Comparison of ENCODE assay signal across 8 cellular contexts in the genomic region with DNA sequence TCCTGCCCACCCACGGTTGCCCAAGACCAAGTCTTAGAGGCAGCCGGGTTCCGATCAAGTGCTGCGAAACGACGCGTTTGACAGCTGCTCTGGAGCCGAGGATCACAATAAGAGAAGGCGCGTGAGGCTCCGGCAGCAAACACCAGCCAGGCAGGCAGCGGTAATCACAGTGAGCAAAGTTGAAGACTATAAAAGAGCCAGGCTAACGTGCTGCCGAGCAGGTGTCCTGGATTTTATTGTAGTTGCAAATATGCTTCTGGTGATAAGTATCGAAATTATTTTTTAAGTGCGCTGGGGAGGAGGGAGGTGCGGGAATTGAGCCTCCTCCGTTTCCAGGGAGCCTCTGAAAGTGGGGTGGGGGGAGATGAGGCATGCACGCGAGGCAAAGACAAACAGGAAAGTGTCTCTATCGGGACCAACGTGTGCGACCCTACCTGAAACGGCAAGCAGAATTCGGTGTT. TPM values are rescaled to one million over a fixed set of nuclear protein-coding genes. Genes with fewer than 3 reads are reported as not detected.
DNase-seq lines count a peak whose midpoint lies in the region; ATAC-seq and TF ChIP-seq lines count a peak whose summit lies in the region.

No MANE protein-coding gene starts in this region.

- no peak overlapping the region for H3K27ac Mint-ChIP-seq in activated naive CD4-positive, alpha-beta T cell treated with anti-CD3 and anti-CD28 coated beads for 36 hours
- no peak overlapping the region for H3K27ac Mint-ChIP-seq in chondrocyte (ENCODE audit: unreplicated experiment)
- H3K27ac Mint-ChIP-seq in mesothelial cell of epicardium, result peak overlapping the region; percentile 8

- H3K4me3 Mint-ChIP-seq in activated naive CD4-positive, alpha-beta T cell treated with anti-CD3 and anti-CD28 coated beads for 36 hours, result peak overlapping the region; percentile 36
- H3K4me3 Mint-ChIP-seq in chondrocyte (ENCODE audit: unreplicated experiment) (peak overlapping the region; percentile 74), mesothelial cell of epicardium (peak overlapping the region; percentile 81)

- ATAC-seq in GM19035 (IDR thresholded peaks at IDR 0.05; ENCODE audit: unreplicated experiment) (no peak), HG03175 (IDR thresholded peaks at IDR 0.05; ENCODE audit: unreplicated experiment) (no peak)

- H3K4me3 ChIP-seq in urinary bladder (ENCODE audit: low read depth, low read length), result peak overlapping the region; percentile 36

- H3K4me1 Mint-ChIP-seq in activated naive CD4-positive, alpha-beta T cell treated with anti-CD3 and anti-CD28 coated beads for 36 hours (ENCODE audit: low read depth), result peaks cover 18% of the 10 kb centered on the region
- peaks cover 15% of the 10 kb centered on the region for H3K4me1 Mint-ChIP-seq in chondrocyte (ENCODE audit: low read depth)
- H3K4me1 Mint-ChIP-seq in mesothelial cell of epicardium, result peaks cover 21% of the 10 kb centered on the region

- intact Hi-C loops in activated naive CD4-positive, alpha-beta T cell treated with anti-CD3 and anti-CD28 coated beads for 36 hours (cut with micrococcal nuclease), result no loop called here

- CTCF ChIA-PET in activated naive CD4-positive, alpha-beta T cell treated with anti-CD3 and anti-CD28 coated beads for 36 hours (lab: Charles Lee), result interaction anchor here (0.6 kb wide), 1 partner anchor 258 kb away, joined by 4 read pairs; no protein-coding TSS in a partner anchor

- WGBS in urinary bladder, result under 1% methylated on average over 25 of the region's 25 CpGs

- H3K9me3 Mint-ChIP-seq in activated naive CD4-positive, alpha-beta T cell treated with anti-CD3 and anti-CD28 coated beads for 36 hours, result no peaks in the 10 kb centered on the region
- H3K9me3 Mint-ChIP-seq in chondrocyte (ENCODE audit: low read depth), result no peaks in the 10 kb centered on the region
- H3K9me3 Mint-ChIP-seq in mesothelial cell of epicardium, result no peaks in the 10 kb centered on the region

- H3K36me3 Mint-ChIP-seq in activated naive CD4-positive, alpha-beta T cell treated with anti-CD3 and anti-CD28 coated beads for 36 hours (ENCODE audit: low read depth), result no peaks in the 10 kb centered on the region
- H3K36me3 Mint-ChIP-seq in chondrocyte (ENCODE audit: low read depth) (peaks cover 3% of the 10 kb centered on the region), mesothelial cell of epicardium (no peaks in the 10 kb centered on the region)

- no peak for TF ChIP-seq CTCF in chondrocyte (IDR thresholded peaks at IDR 0.05)
- TF ChIP-seq CTCF in mesothelial cell of epicardium (IDR thresholded peaks at IDR 0.05; ENCODE audit: unreplicated experiment), result no peak

- no peaks in the 10 kb centered on the region for H3K36me3 ChIP-seq in urinary bladder (ENCODE audit: insufficient read depth)

- H3K4me1 ChIP-seq in urinary bladder (ENCODE audit: insufficient read depth), result no peaks in the 10 kb centered on the region

- H3K27ac ChIP-seq in urinary bladder (ENCODE audit: low read depth), result no peak overlapping the region

- peaks cover 40% of the 10 kb centered on the region for H3K27me3 Mint-ChIP-seq in activated naive CD4-positive, alpha-beta T cell treated with anti-CD3 and anti-CD28 coated beads for 36 hours (ENCODE audit: low read depth)
- H3K27me3 Mint-ChIP-seq in chondrocyte (ENCODE audit: low read depth), result peaks cover 58% of the 10 kb centered on the region
- peaks cover 72% of the 10 kb centered on the region for H3K27me3 Mint-ChIP-seq in mesothelial cell of epicardium (ENCODE audit: low read depth)

- DNase-seq in activated naive CD4-positive, alpha-beta T cell treated with anti-CD3 and anti-CD28 coated beads for 36 hours, result no peak
- no peak for DNase-seq in activated naive CD4-positive, alpha-beta T cell (lab: John Stamatoyannopoulos, UW)
- DNase-seq in chondrocyte (ENCODE audit: low spot score), result no peak
- DNase-seq in mesothelial cell of epicardium (ENCODE audit: low spot score in 2 of 2, unreplicated experiment in 2 of 2), result peak in 1 of 2 experiments; percentile 42
- no peak for DNase-seq in activated CD8-positive, alpha-beta memory T cell treated with anti-CD3 and anti-CD28 coated beads, Interleukin-2, amount 50 U/mL, for 48 hours

RNA-seq across cellular contexts. Expression of a gene that starts 0.6 kb away (rescaled TPM):
- not detected for total RNA-seq in activated naive CD4-positive, alpha-beta T cell treated with anti-CD3 and anti-CD28 coated beads for 36 hours
- total RNA-seq in chondrocyte, result not detected in 3 replicates
- 0.55 to 1.2 TPM (median 0.69 TPM) in 3 replicates for total RNA-seq in mesothelial cell of epicardium
- total RNA-seq in urinary bladder, result 3.6 TPM
- 0.43 TPM for polyA plus RNA-seq in urinary bladder
